Comparison of ENCODE assay signal across 1 cellular context in genomic region chr3:194326192-194327029, GRCh38.
TF ChIP-seq lines count a peak whose summit lies in the region.

No MANE protein-coding gene starts in this region.

TF ChIP-seq in K562, 482 proteins besides CTCF, POLR2A, EP300 and RAD21 (continued from another document and continues in another):
- TF ChIP-seq AFF4 (CRISPR knock-in tag; IDR thresholded peaks at IDR 0.05) (0 out of 2 replicates have a peak, but pooled peaks have one; percentile 52), PBX2 (CRISPR knock-in tag; IDR thresholded peaks at IDR 0.05; ENCODE audit: low read depth) (no peak), PBX2 (tag; conservative IDR thresholded peaks at IDR 0.05; ENCODE audit: low read depth) (no peak), LARP7 (IDR thresholded peaks at IDR 0.05) (peak; percentile 83), ZNF668 (CRISPR knock-in tag; IDR thresholded peaks at IDR 0.05) (no peak), FOXO4 (CRISPR knock-in tag; IDR thresholded peaks at IDR 0.05) (no peak), FUS (optimal IDR thresholded peaks at IDR 0.05; ENCODE audit: low read depth, low read length) (no peak), MEF2A (IDR thresholded peaks at IDR 0.05; ENCODE audit: control insufficient read depth, low read depth, low read length) (no peak), TCFL5 (CRISPR knock-in tag; conservative IDR thresholded peaks at IDR 0.05) (no peak), STAT5A (IDR thresholded peaks at IDR 0.05; ENCODE audit: borderline replicate concordance, low read length) (no peak), BCL6 (CRISPR knock-in tag; IDR thresholded peaks at IDR 0.05) (no peak), GTF2E2 (tag; IDR thresholded peaks at IDR 0.05) (no peak), CCNT2 (IDR thresholded peaks at IDR 0.05; ENCODE audit: borderline replicate concordance, extremely low read depth, insufficient read length, low read depth, low read length) (no peak), SNIP1 (IDR thresholded peaks at IDR 0.05; ENCODE audit: low read depth) (peak; percentile 49; the same call in 1 of the 2 replicates), BRD4 (IDR thresholded peaks at IDR 0.05) (no peak), ZKSCAN1 (IDR thresholded peaks at IDR 0.05; ENCODE audit: low read depth, low read length) (no peak), ZBTB1 (CRISPR knock-in tag; IDR thresholded peaks at IDR 0.05; ENCODE audit: borderline replicate concordance, low read depth) (no peak), BRF1 (IDR thresholded peaks at IDR 0.05; ENCODE audit: borderline replicate concordance, extremely low read depth, insufficient read length) (no peak), SMARCE1 (IDR thresholded peaks at IDR 0.05) (peak; percentile 48; the same call in 1 of the 2 replicates), RNF2 (IDR thresholded peaks at IDR 0.05) (no peak), SETDB1 (IDR thresholded peaks at IDR 0.05; ENCODE audit: low read length) (no peak), ARID2 (IDR thresholded peaks at IDR 0.05) (0 out of 2 replicates have a peak, but pooled peaks have one; percentile 24), ZNF445 (CRISPR knock-in tag; IDR thresholded peaks at IDR 0.05; ENCODE audit: low read depth) (no peak), CREB5 (CRISPR knock-in tag; IDR thresholded peaks at IDR 0.05) (no peak), TGIF2 (CRISPR knock-in tag; IDR thresholded peaks at IDR 0.05) (no peak), XRCC3 (IDR thresholded peaks at IDR 0.05) (no peak)
- TF ChIP-seq, protein P1, sequence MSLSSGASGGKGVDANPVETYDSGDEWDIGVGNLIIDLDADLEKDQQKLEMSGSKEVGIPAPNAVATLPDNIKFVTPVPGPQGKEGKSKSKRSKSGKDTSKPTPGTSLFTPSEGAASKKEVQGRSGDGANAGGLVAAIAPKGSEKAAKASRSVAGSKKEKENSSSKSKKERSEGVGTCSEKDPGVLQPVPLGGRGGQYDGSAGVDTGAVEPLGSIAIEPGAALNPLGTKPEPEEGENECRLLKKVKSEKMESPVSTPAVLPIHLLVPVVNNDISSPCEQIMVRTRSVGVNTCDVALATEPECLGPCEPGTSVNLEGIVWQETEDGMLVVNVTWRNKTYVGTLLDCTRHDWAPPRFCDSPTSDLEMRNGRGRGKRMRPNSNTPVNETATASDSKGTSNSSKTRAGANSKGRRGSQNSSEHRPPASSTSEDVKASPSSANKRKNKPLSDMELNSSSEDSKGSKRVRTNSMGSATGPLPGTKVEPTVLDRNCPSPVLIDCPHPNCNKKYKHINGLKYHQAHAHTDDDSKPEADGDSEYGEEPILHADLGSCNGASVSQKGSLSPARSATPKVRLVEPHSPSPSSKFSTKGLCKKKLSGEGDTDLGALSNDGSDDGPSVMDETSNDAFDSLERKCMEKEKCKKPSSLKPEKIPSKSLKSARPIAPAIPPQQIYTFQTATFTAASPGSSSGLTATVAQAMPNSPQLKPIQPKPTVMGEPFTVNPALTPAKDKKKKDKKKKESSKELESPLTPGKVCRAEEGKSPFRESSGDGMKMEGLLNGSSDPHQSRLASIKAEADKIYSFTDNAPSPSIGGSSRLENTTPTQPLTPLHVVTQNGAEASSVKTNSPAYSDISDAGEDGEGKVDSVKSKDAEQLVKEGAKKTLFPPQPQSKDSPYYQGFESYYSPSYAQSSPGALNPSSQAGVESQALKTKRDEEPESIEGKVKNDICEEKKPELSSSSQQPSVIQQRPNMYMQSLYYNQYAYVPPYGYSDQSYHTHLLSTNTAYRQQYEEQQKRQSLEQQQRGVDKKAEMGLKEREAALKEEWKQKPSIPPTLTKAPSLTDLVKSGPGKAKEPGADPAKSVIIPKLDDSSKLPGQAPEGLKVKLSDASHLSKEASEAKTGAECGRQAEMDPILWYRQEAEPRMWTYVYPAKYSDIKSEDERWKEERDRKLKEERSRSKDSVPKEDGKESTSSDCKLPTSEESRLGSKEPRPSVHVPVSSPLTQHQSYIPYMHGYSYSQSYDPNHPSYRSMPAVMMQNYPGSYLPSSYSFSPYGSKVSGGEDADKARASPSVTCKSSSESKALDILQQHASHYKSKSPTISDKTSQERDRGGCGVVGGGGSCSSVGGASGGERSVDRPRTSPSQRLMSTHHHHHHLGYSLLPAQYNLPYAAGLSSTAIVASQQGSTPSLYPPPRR (CRISPR knock-in tag; IDR thresholded peaks at IDR 0.05; ENCODE audit: borderline replicate concordance) = peak; percentile 19; the same call in 1 of the 2 replicates
- TF ChIP-seq, protein P2, sequence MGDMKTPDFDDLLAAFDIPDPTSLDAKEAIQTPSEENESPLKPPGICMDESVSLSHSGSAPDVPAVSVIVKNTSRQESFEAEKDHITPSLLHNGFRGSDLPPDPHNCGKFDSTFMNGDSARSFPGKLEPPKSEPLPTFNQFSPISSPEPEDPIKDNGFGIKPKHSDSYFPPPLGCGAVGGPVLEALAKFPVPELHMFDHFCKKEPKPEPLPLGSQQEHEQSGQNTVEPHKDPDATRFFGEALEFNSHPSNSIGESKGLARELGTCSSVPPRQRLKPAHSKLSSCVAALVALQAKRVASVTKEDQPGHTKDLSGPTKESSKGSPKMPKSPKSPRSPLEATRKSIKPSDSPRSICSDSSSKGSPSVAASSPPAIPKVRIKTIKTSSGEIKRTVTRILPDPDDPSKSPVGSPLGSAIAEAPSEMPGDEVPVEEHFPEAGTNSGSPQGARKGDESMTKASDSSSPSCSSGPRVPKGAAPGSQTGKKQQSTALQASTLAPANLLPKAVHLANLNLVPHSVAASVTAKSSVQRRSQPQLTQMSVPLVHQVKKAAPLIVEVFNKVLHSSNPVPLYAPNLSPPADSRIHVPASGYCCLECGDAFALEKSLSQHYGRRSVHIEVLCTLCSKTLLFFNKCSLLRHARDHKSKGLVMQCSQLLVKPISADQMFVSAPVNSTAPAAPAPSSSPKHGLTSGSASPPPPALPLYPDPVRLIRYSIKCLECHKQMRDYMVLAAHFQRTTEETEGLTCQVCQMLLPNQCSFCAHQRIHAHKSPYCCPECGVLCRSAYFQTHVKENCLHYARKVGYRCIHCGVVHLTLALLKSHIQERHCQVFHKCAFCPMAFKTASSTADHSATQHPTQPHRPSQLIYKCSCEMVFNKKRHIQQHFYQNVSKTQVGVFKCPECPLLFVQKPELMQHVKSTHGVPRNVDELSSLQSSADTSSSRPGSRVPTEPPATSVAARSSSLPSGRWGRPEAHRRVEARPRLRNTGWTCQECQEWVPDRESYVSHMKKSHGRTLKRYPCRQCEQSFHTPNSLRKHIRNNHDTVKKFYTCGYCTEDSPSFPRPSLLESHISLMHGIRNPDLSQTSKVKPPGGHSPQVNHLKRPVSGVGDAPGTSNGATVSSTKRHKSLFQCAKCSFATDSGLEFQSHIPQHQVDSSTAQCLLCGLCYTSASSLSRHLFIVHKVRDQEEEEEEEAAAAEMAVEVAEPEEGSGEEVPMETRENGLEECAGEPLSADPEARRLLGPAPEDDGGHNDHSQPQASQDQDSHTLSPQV (IDR thresholded peaks at IDR 0.05) = no peak
- TF ChIP-seq, protein P3, sequence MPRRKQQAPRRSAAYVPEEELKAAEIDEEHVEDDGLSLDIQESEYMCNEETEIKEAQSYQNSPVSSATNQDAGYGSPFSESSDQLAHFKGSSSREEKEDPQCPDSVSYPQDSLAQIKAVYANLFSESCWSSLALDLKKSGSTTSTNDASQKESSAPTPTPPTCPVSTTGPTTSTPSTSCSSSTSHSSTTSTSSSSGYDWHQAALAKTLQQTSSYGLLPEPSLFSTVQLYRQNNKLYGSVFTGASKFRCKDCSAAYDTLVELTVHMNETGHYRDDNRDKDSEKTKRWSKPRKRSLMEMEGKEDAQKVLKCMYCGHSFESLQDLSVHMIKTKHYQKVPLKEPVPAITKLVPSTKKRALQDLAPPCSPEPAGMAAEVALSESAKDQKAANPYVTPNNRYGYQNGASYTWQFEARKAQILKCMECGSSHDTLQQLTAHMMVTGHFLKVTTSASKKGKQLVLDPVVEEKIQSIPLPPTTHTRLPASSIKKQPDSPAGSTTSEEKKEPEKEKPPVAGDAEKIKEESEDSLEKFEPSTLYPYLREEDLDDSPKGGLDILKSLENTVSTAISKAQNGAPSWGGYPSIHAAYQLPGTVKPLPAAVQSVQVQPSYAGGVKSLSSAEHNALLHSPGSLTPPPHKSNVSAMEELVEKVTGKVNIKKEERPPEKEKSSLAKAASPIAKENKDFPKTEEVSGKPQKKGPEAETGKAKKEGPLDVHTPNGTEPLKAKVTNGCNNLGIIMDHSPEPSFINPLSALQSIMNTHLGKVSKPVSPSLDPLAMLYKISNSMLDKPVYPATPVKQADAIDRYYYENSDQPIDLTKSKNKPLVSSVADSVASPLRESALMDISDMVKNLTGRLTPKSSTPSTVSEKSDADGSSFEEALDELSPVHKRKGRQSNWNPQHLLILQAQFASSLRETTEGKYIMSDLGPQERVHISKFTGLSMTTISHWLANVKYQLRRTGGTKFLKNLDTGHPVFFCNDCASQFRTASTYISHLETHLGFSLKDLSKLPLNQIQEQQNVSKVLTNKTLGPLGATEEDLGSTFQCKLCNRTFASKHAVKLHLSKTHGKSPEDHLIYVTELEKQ (CRISPR knock-in tag; IDR thresholded peaks at IDR 0.05) = no peak
- TF ChIP-seq, protein P4, sequence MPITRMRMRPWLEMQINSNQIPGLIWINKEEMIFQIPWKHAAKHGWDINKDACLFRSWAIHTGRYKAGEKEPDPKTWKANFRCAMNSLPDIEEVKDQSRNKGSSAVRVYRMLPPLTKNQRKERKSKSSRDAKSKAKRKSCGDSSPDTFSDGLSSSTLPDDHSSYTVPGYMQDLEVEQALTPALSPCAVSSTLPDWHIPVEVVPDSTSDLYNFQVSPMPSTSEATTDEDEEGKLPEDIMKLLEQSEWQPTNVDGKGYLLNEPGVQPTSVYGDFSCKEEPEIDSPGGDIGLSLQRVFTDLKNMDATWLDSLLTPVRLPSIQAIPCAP (CRISPR knock-in tag; IDR thresholded peaks at IDR 0.05; ENCODE audit: borderline replicate concordance) = no peak
- TF ChIP-seq, protein P5, sequence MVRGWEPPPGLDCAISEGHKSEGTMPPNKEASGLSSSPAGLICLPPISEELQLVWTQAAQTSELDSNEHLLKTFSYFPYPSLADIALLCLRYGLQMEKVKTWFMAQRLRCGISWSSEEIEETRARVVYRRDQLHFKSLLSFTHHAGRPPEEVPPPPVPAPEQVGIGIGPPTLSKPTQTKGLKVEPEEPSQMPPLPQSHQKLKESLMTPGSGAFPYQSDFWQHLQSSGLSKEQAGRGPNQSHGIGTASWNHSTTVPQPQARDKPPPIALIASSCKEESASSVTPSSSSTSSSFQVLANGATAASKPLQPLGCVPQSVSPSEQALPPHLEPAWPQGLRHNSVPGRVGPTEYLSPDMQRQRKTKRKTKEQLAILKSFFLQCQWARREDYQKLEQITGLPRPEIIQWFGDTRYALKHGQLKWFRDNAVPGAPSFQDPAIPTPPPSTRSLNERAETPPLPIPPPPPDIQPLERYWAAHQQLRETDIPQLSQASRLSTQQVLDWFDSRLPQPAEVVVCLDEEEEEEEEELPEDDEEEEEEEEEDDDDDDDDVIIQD (CRISPR knock-in tag; IDR thresholded peaks at IDR 0.05) = no peak
